In genomic region chr3:66454464-66454859, GRCh38 we compare ENCODE assay signal across 16 cellular contexts. TPM values are rescaled to one million over a fixed set of nuclear protein-coding genes. Genes with fewer than 3 reads are reported as not detected.
A peak's percentile ranks its signal among the peaks of the same experiment; 100 is the strongest.
DNase-seq lines count a peak whose midpoint lies in the region; ATAC-seq and TF ChIP-seq lines count a peak whose summit lies in the region.
"Had no signal": no experiment of that assay in that cellular context is flagged by ENCODE, and none has a peak within 500 bp of the region (broad histone marks: within the 10 kb centered on the region; RNA-seq: fewer than 3 reads in every experiment).

No MANE protein-coding gene starts in this region.

- H3K79me2 ChIP-seq in Karpas-422 (ENCODE audit: low read length) = peaks cover 53% of the 10 kb centered on the region

- H3K4me1 ChIP-seq in Karpas-422 (ENCODE audit: low read length) (peaks cover 90% of the 10 kb centered on the region), ascending aorta (peaks cover 36 to 60% of the 10 kb centered on the region in 2 donors), muscle layer of colon (ENCODE audit: insufficient read depth, low read length) (peaks cover 85% of the 10 kb centered on the region)

- H3K27ac ChIP-seq in Karpas-422 (ENCODE audit: low read length) = peak overlapping the region; percentile 89
- peak overlapping the region; percentile 79 to 84 for H3K27ac ChIP-seq in ascending aorta
- peak overlapping the region; percentile 88 for H3K27ac ChIP-seq in muscle layer of colon (ENCODE audit: low read depth, low read length)
- peak overlapping the region; percentile 59 for H3K27ac ChIP-seq in substantia nigra (ENCODE audit: low read depth, low read length, poor library complexity, severe bottlenecking)
- H3K27ac ChIP-seq: adrenal gland had no signal

- intact Hi-C loops in ascending aorta (cut with DNase I) = loop anchor here (2.0 kb wide), 1 partner anchor 36 kb away; no protein-coding TSS in a partner anchor

- H3K4me1 Mint-ChIP-seq in activated naive CD8-positive, alpha-beta T cell treated with anti-CD3 and anti-CD28 coated beads, Interleukin-2, amount 50 U/mL, for 24 hours = peaks cover 7% of the 10 kb centered on the region

- ATAC-seq in activated naive CD8-positive, alpha-beta T cell treated with anti-CD3 and anti-CD28 coated beads, Interleukin-2, amount 50 U/mL, for 24 hours = no peak
- no peak for ATAC-seq in HG02840 (IDR thresholded peaks at IDR 0.05; ENCODE audit: low FRiP score, unreplicated experiment)
- ATAC-seq: left colon had no signal

- H3K9me2 ChIP-seq in Karpas-422 (replicated peaks; ENCODE audit: insufficient read depth, low read length) = no peaks in the 10 kb centered on the region

- no peak for DNase-seq in Karpas-422
- no peak for DNase-seq in ascending aorta (ENCODE audit: low spot score in 2 of 2)
- no peak for DNase-seq in substantia nigra (lab: John Stamatoyannopoulos, UW)
- DNase-seq in activated naive CD8-positive, alpha-beta T cell treated with anti-CD3 and anti-CD28 coated beads, Interleukin-2, amount 50 U/mL, for 24 hours = no peak
- DNase-seq in NCI-H524 treated with DMSO at 0.1 percent for 48 hours (lab: John Stamatoyannopoulos, UW) = no peak
- DNase-seq: activated CD4-positive, alpha-beta T cell treated with anti-CD3 and anti-CD28 coated beads for 1 hour; activated effector memory CD4-positive, alpha-beta T cell treated with Interleukin-2 at 50 U/mL for 16 hours; adrenal gland; Calu3; left colon; NCI-H1105; NCI-H2171 treated with DMSO at 0.1 percent for 48 hours; Peyer's patch; T-helper 9 cell had no signal

- no peak for TF ChIP-seq CTCF in ascending aorta (IDR thresholded peaks at IDR 0.05)

- H3K9ac ChIP-seq in Karpas-422 (ENCODE audit: low read length) (peak overlapping the region; percentile 62), muscle layer of colon (ENCODE audit: low read length) (no peak overlapping the region)

- peaks cover 4% of the 10 kb centered on the region for H3K36me3 Mint-ChIP-seq in activated naive CD8-positive, alpha-beta T cell treated with anti-CD3 and anti-CD28 coated beads, Interleukin-2, amount 50 U/mL, for 24 hours (ENCODE audit: low read depth)

- H3K4me3 ChIP-seq in Karpas-422 (ENCODE audit: low read length) = peak overlapping the region; percentile 3; the same call in 1 of the 2 replicates
- H3K4me3 ChIP-seq in ascending aorta = no peak overlapping the region
- peak overlapping the region in 1 of 2 donors; percentile 2 for H3K4me3 ChIP-seq in muscle layer of colon (ENCODE audit: low read depth in 1 of 2, low read length in 2 of 2)
- H3K4me3 ChIP-seq: adrenal gland, Peyer's patch had no signal

- H3K4me2 ChIP-seq in Karpas-422 (ENCODE audit: low read depth, low read length, poor library complexity, severe bottlenecking) = peak overlapping the region; percentile 42

- H3K27ac Mint-ChIP-seq in activated naive CD8-positive, alpha-beta T cell treated with anti-CD3 and anti-CD28 coated beads, Interleukin-2, amount 50 U/mL, for 24 hours = no peak overlapping the region

- H3K27me3 Mint-ChIP-seq in activated naive CD8-positive, alpha-beta T cell treated with anti-CD3 and anti-CD28 coated beads, Interleukin-2, amount 50 U/mL, for 24 hours = no peaks in the 10 kb centered on the region

- no peaks in the 10 kb centered on the region for H4K20me1 ChIP-seq in Karpas-422 (ENCODE audit: insufficient read depth, low read depth, low read length)

- no peaks in the 10 kb centered on the region for H3K9me3 Mint-ChIP-seq in activated naive CD8-positive, alpha-beta T cell treated with anti-CD3 and anti-CD28 coated beads, Interleukin-2, amount 50 U/mL, for 24 hours

- H3K36me3 ChIP-seq in Karpas-422 (ENCODE audit: insufficient read depth, low read length) = peaks cover 4% of the 10 kb centered on the region; the same call in 1 of the 2 replicates
- H3K36me3 ChIP-seq in ascending aorta = peaks cover 6 to 8% of the 10 kb centered on the region in 2 donors
- peaks cover 25% of the 10 kb centered on the region for H3K36me3 ChIP-seq in muscle layer of colon (ENCODE audit: insufficient read depth, low read length)
- H3K36me3 ChIP-seq: adrenal gland had no signal

- no peak overlapping the region for H3K4me3 Mint-ChIP-seq in activated naive CD8-positive, alpha-beta T cell treated with anti-CD3 and anti-CD28 coated beads, Interleukin-2, amount 50 U/mL, for 24 hours

- no peak overlapping the region for H2AFZ ChIP-seq in Karpas-422 (ENCODE audit: low read length)

- no peaks in the 10 kb centered on the region for H3K27me3 ChIP-seq in Karpas-422 (ENCODE audit: low read length)
- H3K27me3 ChIP-seq in ascending aorta = no peaks in the 10 kb centered on the region
- no peaks in the 10 kb centered on the region for H3K27me3 ChIP-seq in muscle layer of colon (ENCODE audit: control insufficient read depth in 1 of 2, insufficient read depth in 2 of 2, low read length in 2 of 2)
- H3K27me3 ChIP-seq: adrenal gland, Peyer's patch had no signal

- no peaks in the 10 kb centered on the region for H3K9me3 ChIP-seq in Karpas-422 (ENCODE audit: low read length)
- no peaks in the 10 kb centered on the region for H3K9me3 ChIP-seq in ascending aorta
- no peaks in the 10 kb centered on the region for H3K9me3 ChIP-seq in muscle layer of colon (ENCODE audit: low read length)
- H3K9me3 ChIP-seq: adrenal gland, Peyer's patch had no signal

RNA-seq across cellular contexts. Expression of gene LRIG1, which starts 46.4 kb away (rescaled TPM):
- total RNA-seq in Karpas-422 (2014; rRNA removed; shearing (Covaris generic); ENCODE audit: low replicate concordance) = 52.4 and 75.4 TPM in 2 replicates
- total RNA-seq in ascending aorta = 62.3 TPM
